8 cellular contexts compared by ENCODE assay signal in the genomic region with DNA sequence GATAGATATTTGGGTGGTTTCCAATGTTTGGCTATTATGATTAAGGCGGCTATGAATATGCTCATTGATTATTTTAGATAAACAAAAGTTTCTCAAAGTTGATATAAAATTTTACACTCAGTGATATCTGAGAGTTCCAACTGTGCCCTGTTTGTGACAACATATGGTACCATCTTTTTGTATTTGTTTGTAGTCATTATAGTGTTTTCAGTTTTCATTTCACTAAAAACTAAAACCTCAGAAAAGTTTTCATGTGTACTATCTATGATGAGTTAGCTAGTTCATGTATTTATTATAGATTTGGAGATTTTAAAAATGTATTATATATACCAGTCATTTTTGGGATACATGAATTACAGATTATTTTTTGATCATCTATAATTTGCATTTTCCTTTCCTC.
"Had no signal": no experiment of that assay in that cellular context is flagged by ENCODE, and none has a peak within 500 bp of the region (broad histone marks: within the 10 kb centered on the region; RNA-seq: fewer than 3 reads in every experiment).

No MANE protein-coding gene starts in this region.

- H3K4me3 ChIP-seq: GM12878 had no signal

- DNase-seq: GDM1, GF-D8 had no signal

- FAIRE-seq: G401.6, GM12878, GM12891, GM12892, GM18507, GM19239 had no signal

- ATAC-seq: GM12878 had no signal
